Comparison of ENCODE assay signal across 21 cellular contexts in genomic region chr2:65583061-65583460, GRCh38.
"Had no signal": no experiment of that assay in that cellular context is flagged by ENCODE, and none has a peak within 500 bp of the region (broad histone marks: within the 10 kb centered on the region; RNA-seq: fewer than 3 reads in every experiment).

No MANE protein-coding gene starts in this region.

- H3K27me3 ChIP-seq: colonic mucosa, gastrocnemius medialis, heart left ventricle, suprapubic skin, transverse colon, vagina had no signal

- H3K4me1 ChIP-seq: colonic mucosa, gastrocnemius medialis, heart left ventricle, psoas muscle, suprapubic skin, transverse colon, vagina had no signal

- DNase-seq: activated CD4-positive, alpha-beta T cell treated with anti-CD3 and anti-CD28 coated beads, Interleukin-2, amount 50 U/mL, for 1 hour; activated CD8-positive, alpha-beta memory T cell treated with anti-CD3 and anti-CD28 coated beads, Interleukin-2, amount 50 U/mL, for 4 hours; activated effector memory CD4-positive, alpha-beta T cell treated with anti-CD3 and anti-CD28 coated beads, Interleukin-2, amount 50 U/mL, for 16 hours; activated naive CD4-positive, alpha-beta T cell treated with anti-CD3 and anti-CD28 coated beads, Interleukin-2, amount 50 U/mL, for 16 hours; activated T-cell treated with anti-CD3 and anti-CD28 coated beads, Interleukin-2, amount 50 U/mL, for 48 hours; aorta; colonic mucosa; gastrocnemius medialis; heart left ventricle; kidney glomerular epithelial cell; left ventricle myocardium superior; psoas muscle; right cardiac atrium; stimulated activated CD4-positive, alpha-beta T cell treated with anti-CD3 and anti-CD28 coated beads, Interleukin-15, amount 100 ng/mL, for 24 hours; stimulated activated CD4-positive, alpha-beta T cell treated with anti-CD3 and anti-CD28 coated beads, Interleukin-2, amount 100 ng/mL, for 48 hours; T1000; transverse colon had no signal

- H3K36me3 ChIP-seq: colonic mucosa, gastrocnemius medialis, heart left ventricle, suprapubic skin, transverse colon, vagina had no signal

- ATAC-seq: gastrocnemius medialis, heart left ventricle, left ventricle myocardium superior, psoas muscle, right cardiac atrium had no signal

- H3K27ac ChIP-seq: colonic mucosa, gastrocnemius medialis, heart left ventricle, psoas muscle, skin epidermis, suprapubic skin, transverse colon, vagina had no signal

- FAIRE-seq: endometrium had no signal

- H3K4me3 ChIP-seq: colonic mucosa, gastrocnemius medialis, heart left ventricle, psoas muscle, skin epidermis, suprapubic skin, transverse colon, vagina had no signal

- H3K9me3 ChIP-seq: colonic mucosa, gastrocnemius medialis, heart left ventricle, psoas muscle, suprapubic skin, transverse colon, vagina had no signal
